9 cellular contexts compared by ENCODE assay signal in genomic region chr10:26367771-26368170, GRCh38.
DNase-seq lines count a peak whose midpoint lies in the region; ATAC-seq and TF ChIP-seq lines count a peak whose summit lies in the region.
"Had no signal": no experiment of that assay in that cellular context is flagged by ENCODE, and none has a peak within 500 bp of the region (broad histone marks: within the 10 kb centered on the region; RNA-seq: fewer than 3 reads in every experiment).

No MANE protein-coding gene starts in this region.

- peaks cover 24% of the 10 kb centered on the region for H3K4me1 Mint-ChIP-seq in Calu3 (ENCODE audit: low read depth, unreplicated experiment)

- no peaks in the 10 kb centered on the region for H3K27me3 Mint-ChIP-seq in Calu3 (ENCODE audit: unreplicated experiment)

- TF ChIP-seq CTCF in Calu3 (IDR thresholded peaks at IDR 0.05; ENCODE audit: unreplicated experiment) (no peak), liver (IDR thresholded peaks at IDR 0.05; ENCODE audit: low read depth, low read length, missing input control) (no peak), esophagus squamous epithelium (IDR thresholded peaks at IDR 0.05) (no peak)

- TF ChIP-seq POLR2A in esophagus squamous epithelium (IDR thresholded peaks at IDR 0.05): no peak

- BruUV-seq in Calu3 (replicated peaks; lab: Mats Ljungman, UMichigan): no TSS peak

- no peak overlapping the region for H3K4me3 Mint-ChIP-seq in Calu3 (ENCODE audit: low read depth, unreplicated experiment)

- H3K4me3 ChIP-seq in liver (ENCODE audit: low read depth in 1 of 3, low read length in 3 of 3): no peak overlapping the region
- H3K4me3 ChIP-seq in esophagus squamous epithelium: no peak overlapping the region

- intact Hi-C loops in Calu3 (cut with micrococcal nuclease; ENCODE audit: unreplicated experiment) (loop anchor here (5.0 kb wide), 1 partner anchor 120 kb away; no protein-coding TSS in a partner anchor), esophagus squamous epithelium (cut with DNase I) (no loop called here), posterior vena cava (cut with DNase I) (no loop called here)

- H3K27ac Mint-ChIP-seq in Calu3 (ENCODE audit: unreplicated experiment): peak overlapping the region; percentile 51
- H3K27ac Mint-ChIP-seq: activated naive CD4-positive, alpha-beta T cell treated with anti-CD3 and anti-CD28 coated beads, Interleukin-2, amount 50 U/mL, for 72 hours had no signal

- CTCF ChIA-PET in Calu3 (lab: Charles Lee): no interaction called here

- no peak overlapping the region for H3K9ac ChIP-seq in liver (ENCODE audit: low read depth in 1 of 2, low read length in 2 of 2)

- H3K27ac ChIP-seq in liver (ENCODE audit: low read depth in 1 of 2, low read length in 2 of 2): no peak overlapping the region
- no peak overlapping the region for H3K27ac ChIP-seq in esophagus squamous epithelium

- H3K36me3 Mint-ChIP-seq in Calu3 (ENCODE audit: insufficient read depth, unreplicated experiment): peaks cover 7% of the 10 kb centered on the region
- H3K36me3 Mint-ChIP-seq: activated naive CD4-positive, alpha-beta T cell treated with anti-CD3 and anti-CD28 coated beads, Interleukin-2, amount 50 U/mL, for 72 hours had no signal

- H3K9me3 Mint-ChIP-seq in Calu3 (ENCODE audit: low read depth, unreplicated experiment): peaks cover 3% of the 10 kb centered on the region

- TF ChIP-seq RAD21 in liver (IDR thresholded peaks at IDR 0.05): peak in 1 of 2 donors; percentile 40

- WGBS in liver: 13% methylated on average over 3 of the region's 3 CpGs
- 2 to 3% methylated on average over 3 of the region's 3 CpGs for WGBS in esophagus squamous epithelium, 2 donors

- H3K27me3 ChIP-seq in liver (ENCODE audit: control insufficient read depth in 4 of 4, insufficient read depth in 4 of 4, low read length in 3 of 4): no peaks in the 10 kb centered on the region
- no peaks in the 10 kb centered on the region for H3K27me3 ChIP-seq in esophagus squamous epithelium

- no peaks in the 10 kb centered on the region for H3K4me1 ChIP-seq in liver (ENCODE audit: control insufficient read depth in 4 of 4, insufficient read depth in 4 of 4, low read length in 3 of 4)
- no peaks in the 10 kb centered on the region for H3K4me1 ChIP-seq in esophagus squamous epithelium

- no peaks in the 10 kb centered on the region for H3K9me3 ChIP-seq in liver (ENCODE audit: control insufficient read depth in 4 of 4, low read length in 3 of 4)
- no peaks in the 10 kb centered on the region for H3K9me3 ChIP-seq in esophagus squamous epithelium

- ATAC-seq in HG03457 (IDR thresholded peaks at IDR 0.05; ENCODE audit: unreplicated experiment): no peak
- no peak for ATAC-seq in GM18909 (IDR thresholded peaks at IDR 0.05; ENCODE audit: poor library complexity, unreplicated experiment)
- ATAC-seq: activated naive CD4-positive, alpha-beta T cell treated with anti-CD3 and anti-CD28 coated beads, Interleukin-2, amount 50 U/mL, for 72 hours had no signal

- H3K36me3 ChIP-seq in liver (ENCODE audit: control insufficient read depth in 4 of 4, insufficient read depth in 3 of 4, low read depth in 1 of 4, low read length in 3 of 4) (no peaks in the 10 kb centered on the region), esophagus squamous epithelium (no peaks in the 10 kb centered on the region)

- DNase-seq in Calu3 (peak; percentile 79), KG1 (lab: John Stamatoyannopoulos, UW) (peak; percentile 9), activated T-cell treated with anti-CD3 and anti-CD28 coated beads for 48 hours (ENCODE audit: low read depth) (peak; percentile 14), esophagus squamous epithelium (lab: John Stamatoyannopoulos, UW) (no peak), posterior vena cava (ENCODE audit: low spot score) (no peak)

TF ChIP-seq in liver, 16 proteins besides CTCF, POLR2A, EP300 and RAD21:
- TF ChIP-seq REST (IDR thresholded peaks at IDR 0.05) (peak; percentile 100), NR2F2 (IDR thresholded peaks at IDR 0.05) (no peak)

Comparison
In these comparisons a context has a peak if more than half of its experiments do, and no peak if none do; other contexts are left out.
1. DNase-seq: peak in Calu3 (single experiment), KG1 (single experiment) and activated T-cell treated with anti-CD3 and anti-CD28 coated beads for 48 hours (single experiment); none in esophagus squamous epithelium (single experiment) and posterior vena cava (single experiment).